In the genomic region with DNA sequence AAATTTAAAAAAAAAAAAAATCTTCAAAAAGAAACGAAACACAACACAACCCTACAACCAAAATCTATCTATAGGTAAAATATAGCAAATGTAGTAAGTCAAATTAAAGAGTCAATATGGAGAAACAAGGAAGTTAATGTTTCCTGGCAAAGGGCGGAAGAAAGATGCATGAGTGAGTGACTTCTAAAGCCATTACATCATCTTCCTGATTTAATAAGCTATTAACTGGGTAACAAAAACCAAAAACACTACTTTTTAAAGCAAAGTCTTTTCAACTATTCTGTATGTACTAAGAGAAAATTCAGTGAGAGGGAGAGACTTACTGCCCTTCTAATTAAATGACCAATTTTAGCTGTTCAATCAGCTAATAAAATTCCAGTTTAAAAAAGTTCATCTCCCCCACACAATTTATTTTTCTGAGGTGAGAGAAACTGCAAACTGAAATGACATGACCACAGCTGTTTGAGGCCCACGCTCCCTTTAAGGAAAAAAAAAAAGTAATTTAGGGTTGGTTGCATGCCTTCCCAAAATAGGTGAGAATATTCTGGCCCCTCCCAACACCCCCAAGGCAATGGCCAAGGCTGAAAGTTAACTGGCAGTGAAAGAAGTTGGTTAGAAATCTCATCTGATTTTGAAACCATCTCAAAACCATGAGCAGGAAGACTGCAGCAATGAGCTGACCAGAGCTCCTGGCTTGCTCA, we compare ENCODE assay signal across 10 cellular contexts. TPM values are rescaled to one million over a fixed set of nuclear protein-coding genes. Genes with fewer than 3 reads are reported as not detected.
DNase-seq lines count a peak whose midpoint lies in the region; ATAC-seq and TF ChIP-seq lines count a peak whose summit lies in the region.
"Had no signal": no experiment of that assay in that cellular context is flagged by ENCODE, and none has a peak within 500 bp of the region (broad histone marks: within the 10 kb centered on the region; RNA-seq: fewer than 3 reads in every experiment).

No MANE protein-coding gene starts in this region.

- no peaks in the 10 kb centered on the region for H3K27me3 Mint-ChIP-seq in activated naive CD8-positive, alpha-beta T cell treated with anti-CD3 and anti-CD28 coated beads, Interleukin-2, amount 10 ng/mL, durations not matched to agents 7 days and 5 days

- H3K9me3 ChIP-seq in neutrophil = peaks cover 6% of the 10 kb centered on the region
- H3K9me3 ChIP-seq: left lung, stomach had no signal

- H3K4me3 ChIP-seq in neutrophil (ENCODE audit: low read depth in 1 of 2, low read length in 1 of 2) = peak overlapping the region; percentile 46 to 62
- H3K4me3 ChIP-seq: left lung, skin epidermis, stomach had no signal

- peaks cover 76% of the 10 kb centered on the region for H3K36me3 Mint-ChIP-seq in activated naive CD8-positive, alpha-beta T cell treated with anti-CD3 and anti-CD28 coated beads, Interleukin-2, amount 10 ng/mL, durations not matched to agents 7 days and 5 days

- H3K36me3 ChIP-seq in neutrophil = peaks cover 92% of the 10 kb centered on the region

- no peaks in the 10 kb centered on the region for H3K27me3 ChIP-seq in neutrophil
- H3K27me3 ChIP-seq: left lung, stomach had no signal

- peaks cover 73% of the 10 kb centered on the region for H3K4me1 Mint-ChIP-seq in activated naive CD8-positive, alpha-beta T cell treated with anti-CD3 and anti-CD28 coated beads, Interleukin-2, amount 10 ng/mL, durations not matched to agents 7 days and 5 days

- no peaks in the 10 kb centered on the region for H3K9me3 Mint-ChIP-seq in activated naive CD8-positive, alpha-beta T cell treated with anti-CD3 and anti-CD28 coated beads, Interleukin-2, amount 10 ng/mL, durations not matched to agents 7 days and 5 days

- H3K27ac Mint-ChIP-seq in activated naive CD8-positive, alpha-beta T cell treated with anti-CD3 and anti-CD28 coated beads, Interleukin-2, amount 10 ng/mL, durations not matched to agents 7 days and 5 days = peak overlapping the region; percentile 79

- peak overlapping the region; percentile 99 for H3K27ac ChIP-seq in neutrophil

- TF ChIP-seq CTCF in GM10266 (IDR thresholded peaks at IDR 0.05; ENCODE audit: control insufficient read depth, insufficient read depth, low read depth, missing control alignments) (no peak), neutrophil (IDR thresholded peaks at IDR 0.05) (no peak)

- H3K4me1 ChIP-seq in neutrophil (ENCODE audit: control insufficient read depth in 1 of 2, insufficient read depth in 1 of 2, low read depth in 1 of 2, low read length in 1 of 2) = peaks cover 79 to 80% of the 10 kb centered on the region in 2 experiments

- in situ Hi-C loops in KBM-7 (cut with MboI; ENCODE audit: low pct_unique_long_range_greater_than_20kb, low sequenced_read_pairs) = no loop called here

- H3K4me3 Mint-ChIP-seq in activated naive CD8-positive, alpha-beta T cell treated with anti-CD3 and anti-CD28 coated beads, Interleukin-2, amount 10 ng/mL, durations not matched to agents 7 days and 5 days = peak overlapping the region; percentile 26

- POLR2A ChIA-PET in activated naive CD8-positive, alpha-beta T cell treated with anti-CD3 and anti-CD28 coated beads, Interleukin-2, amount 10 ng/mL, durations not matched to agents 7 days and 5 days (lab: Charles Lee) = interaction anchor here (0.5 to 11.0 kb wide), 5 partner anchors 9 to 256 kb away, joined by 3 to 157 read pairs (median 5); partner anchors contain the start of genes MAP4K2, PYGM and RASGRP2

- ATAC-seq in activated naive CD8-positive, alpha-beta T cell treated with anti-CD3 and anti-CD28 coated beads, Interleukin-2, amount 10 ng/mL, durations not matched to agents 7 days and 5 days (ENCODE audit: low read depth) = no peak
- ATAC-seq in GM21367 (IDR thresholded peaks at IDR 0.05; ENCODE audit: unreplicated experiment) = no peak
- ATAC-seq: left lung had no signal

- DNase-seq in GM10266 (ENCODE audit: extremely low spot score) (peak; percentile 69), KBM-7 (peak; percentile 30), DMS79 (lab: John Stamatoyannopoulos, UW) (no peak), NCI-H1048 (lab: John Stamatoyannopoulos, UW) (no peak)
- DNase-seq in activated naive CD8-positive, alpha-beta T cell treated with anti-CD3 and anti-CD28 coated beads, Interleukin-2, amount 10 ng/mL, durations not matched to agents 7 days and 5 days = no peak
- DNase-seq: stomach had no signal

RNA-seq across cellular contexts. Expression of gene SF1, which starts 5.9 kb away (rescaled TPM):
- total RNA-seq in activated naive CD8-positive, alpha-beta T cell treated with anti-CD3 and anti-CD28 coated beads, Interleukin-2, amount 10 ng/mL, durations not matched to agents 7 days and 5 days = 100 to 1,000 TPM; 519 to 524 TPM

RNA-seq across cellular contexts. Expression of gene PYGM, which starts 12.7 kb away (rescaled TPM):
- total RNA-seq in activated naive CD8-positive, alpha-beta T cell treated with anti-CD3 and anti-CD28 coated beads, Interleukin-2, amount 10 ng/mL, durations not matched to agents 7 days and 5 days = 1 to 10 TPM; 3.8 to 7.2 TPM

RNA-seq across cellular contexts. Expression of gene RASGRP2, which starts 28.5 kb away (rescaled TPM):
- 100 to 1,000 TPM; 159 to 162 TPM for total RNA-seq in activated naive CD8-positive, alpha-beta T cell treated with anti-CD3 and anti-CD28 coated beads, Interleukin-2, amount 10 ng/mL, durations not matched to agents 7 days and 5 days

RNA-seq across cellular contexts. Expression of gene MAP4K2, which starts 30.5 kb away (rescaled TPM):
- 10 to 100 TPM; 92.0 to 96.2 TPM for total RNA-seq in activated naive CD8-positive, alpha-beta T cell treated with anti-CD3 and anti-CD28 coated beads, Interleukin-2, amount 10 ng/mL, durations not matched to agents 7 days and 5 days

RNA-seq across cellular contexts. Expression of gene MEN1, which starts 37.9 kb away (rescaled TPM):
- 10 to 100 TPM; 37.4 to 39.0 TPM for total RNA-seq in activated naive CD8-positive, alpha-beta T cell treated with anti-CD3 and anti-CD28 coated beads, Interleukin-2, amount 10 ng/mL, durations not matched to agents 7 days and 5 days

Comparison
In these comparisons a context has a peak if more than half of its experiments do, and no peak if none do; other contexts are left out.
1. DNase-seq: peak in GM10266 (single experiment) and KBM-7 (single experiment); none in activated naive CD8-positive, alpha-beta T cell treated with anti-CD3 and anti-CD28 coated beads, Interleukin-2, amount 10 ng/mL, durations not matched to agents 7 days and 5 days (single experiment), DMS79 (single experiment) and NCI-H1048 (single experiment).